ENCODE assay signal across 1 cellular context in genomic region chr2:16223481-16224177, GRCh38.
TF ChIP-seq lines count a peak whose summit lies in the region.

No MANE protein-coding gene starts in this region.

TF ChIP-seq in GM23338, 12 proteins besides CTCF, POLR2A, EP300 and RAD21 (continued from another document):
- TF ChIP-seq, protein P1, sequence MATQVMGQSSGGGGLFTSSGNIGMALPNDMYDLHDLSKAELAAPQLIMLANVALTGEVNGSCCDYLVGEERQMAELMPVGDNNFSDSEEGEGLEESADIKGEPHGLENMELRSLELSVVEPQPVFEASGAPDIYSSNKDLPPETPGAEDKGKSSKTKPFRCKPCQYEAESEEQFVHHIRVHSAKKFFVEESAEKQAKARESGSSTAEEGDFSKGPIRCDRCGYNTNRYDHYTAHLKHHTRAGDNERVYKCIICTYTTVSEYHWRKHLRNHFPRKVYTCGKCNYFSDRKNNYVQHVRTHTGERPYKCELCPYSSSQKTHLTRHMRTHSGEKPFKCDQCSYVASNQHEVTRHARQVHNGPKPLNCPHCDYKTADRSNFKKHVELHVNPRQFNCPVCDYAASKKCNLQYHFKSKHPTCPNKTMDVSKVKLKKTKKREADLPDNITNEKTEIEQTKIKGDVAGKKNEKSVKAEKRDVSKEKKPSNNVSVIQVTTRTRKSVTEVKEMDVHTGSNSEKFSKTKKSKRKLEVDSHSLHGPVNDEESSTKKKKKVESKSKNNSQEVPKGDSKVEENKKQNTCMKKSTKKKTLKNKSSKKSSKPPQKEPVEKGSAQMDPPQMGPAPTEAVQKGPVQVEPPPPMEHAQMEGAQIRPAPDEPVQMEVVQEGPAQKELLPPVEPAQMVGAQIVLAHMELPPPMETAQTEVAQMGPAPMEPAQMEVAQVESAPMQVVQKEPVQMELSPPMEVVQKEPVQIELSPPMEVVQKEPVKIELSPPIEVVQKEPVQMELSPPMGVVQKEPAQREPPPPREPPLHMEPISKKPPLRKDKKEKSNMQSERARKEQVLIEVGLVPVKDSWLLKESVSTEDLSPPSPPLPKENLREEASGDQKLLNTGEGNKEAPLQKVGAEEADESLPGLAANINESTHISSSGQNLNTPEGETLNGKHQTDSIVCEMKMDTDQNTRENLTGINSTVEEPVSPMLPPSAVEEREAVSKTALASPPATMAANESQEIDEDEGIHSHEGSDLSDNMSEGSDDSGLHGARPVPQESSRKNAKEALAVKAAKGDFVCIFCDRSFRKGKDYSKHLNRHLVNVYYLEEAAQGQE (IDR thresholded peaks at IDR 0.05; ENCODE audit: unreplicated experiment): no peak
- TF ChIP-seq CREB1 (CRISPR knock-in tag; IDR thresholded peaks at IDR 0.05; ENCODE audit: low read depth) (no peak), STAT1 (IDR thresholded peaks at IDR 0.05; ENCODE audit: unreplicated experiment) (no peak), JUNB (IDR thresholded peaks at IDR 0.05; ENCODE audit: unreplicated experiment) (no peak), EZH2phosphoT487 (IDR thresholded peaks at IDR 0.05; ENCODE audit: unreplicated experiment) (no peak), NANOG (IDR thresholded peaks at IDR 0.05; ENCODE audit: borderline replicate concordance) (no peak)
